Comparison of ENCODE assay signal across 14 cellular contexts in genomic region chr15:90774731-90775521, GRCh38. TPM values are rescaled to one million over a fixed set of nuclear protein-coding genes. Genes with fewer than 3 reads are reported as not detected.
A peak's percentile ranks its signal among the peaks of the same experiment; 100 is the strongest.
DNase-seq lines count a peak whose midpoint lies in the region; ATAC-seq and TF ChIP-seq lines count a peak whose summit lies in the region.
"Had no signal": no experiment of that assay in that cellular context is flagged by ENCODE, and none has a peak within 500 bp of the region (broad histone marks: within the 10 kb centered on the region; RNA-seq: fewer than 3 reads in every experiment).

No MANE protein-coding gene starts in this region.

- H3K4me3 Mint-ChIP-seq in endodermal cell = no peak overlapping the region
- H3K4me3 Mint-ChIP-seq: immature natural killer cell; natural killer cell treated with Interleukin-12 subunit alpha and Interleukin-12 subunit beta and Interleukin-15 and Interleukin-18, amount 100 ng/mL, for 72 hours had no signal

- in situ Hi-C loops in Panc1 (cut with HindIII; ENCODE audit: low pct_unique_long_range_greater_than_20kb, low sequenced_read_pairs) = no loop called here

- POLR2A ChIA-PET in Panc1 (lab: Charles Lee) = no interaction called here

- H3K4me3 ChIP-seq in Panc1 (ENCODE audit: low read depth in 2 of 2, low read length in 2 of 2) (no peak overlapping the region), choroid plexus epithelial cell (ENCODE audit: low read depth, low read length) (no peak overlapping the region), uterus (no peak overlapping the region), endodermal cell (ENCODE audit: low read length) (no peak overlapping the region)
- H3K4me3 ChIP-seq: Peyer's patch, thoracic aorta had no signal

- H3K4me1 Mint-ChIP-seq in endodermal cell = no peaks in the 10 kb centered on the region

- ATAC-seq in Panc1 = no peak
- ATAC-seq: natural killer cell treated with Interleukin-12 subunit alpha and Interleukin-12 subunit beta and Interleukin-15 and Interleukin-18, amount 100 ng/mL, for 72 hours had no signal

- intact Hi-C loops in Panc1 (cut with micrococcal nuclease; ENCODE audit: unreplicated experiment) (no loop called here), uterus (cut with DNase I; ENCODE audit: low total_unique reads) (no loop called here)

- CTCF ChIA-PET in Panc1 (lab: Charles Lee) = no interaction called here

- DNase-seq in GM04503 (ENCODE audit: low read depth) (peak; percentile 19), Panc1 (ENCODE audit: low read depth, low spot score) (peak; percentile 17), choroid plexus epithelial cell (ENCODE audit: low read depth) (peak; percentile 62), myocyte (ENCODE audit: low read depth) (peak; percentile 38), NCI-H1930 (lab: John Stamatoyannopoulos, UW) (no peak), NCI-H748 (lab: John Stamatoyannopoulos, UW; ENCODE audit: unreplicated experiment) (no peak), uterus (no peak), endodermal cell (no peak)
- DNase-seq: activated T-cell treated with anti-CD3 and anti-CD28 coated beads, Interleukin-2, amount 50 U/mL, for 48 hours; immature natural killer cell; Peyer's patch; WERI-Rb-1 had no signal

- peaks cover 42% of the 10 kb centered on the region for H3K36me3 Mint-ChIP-seq in endodermal cell (ENCODE audit: low read depth)

- no peak for TF ChIP-seq POLR2A in uterus (IDR thresholded peaks at IDR 0.05)

- no peak overlapping the region for H3K9ac ChIP-seq in endodermal cell (ENCODE audit: extremely low read depth, low read length, poor library complexity, severe bottlenecking)

- TF ChIP-seq CTCF in Panc1 (IDR thresholded peaks at IDR 0.05) (no peak), choroid plexus epithelial cell (conservative IDR thresholded peaks at IDR 0.05; ENCODE audit: low read depth, low read length) (no peak), uterus (IDR thresholded peaks at IDR 0.05) (no peak), endodermal cell (conservative IDR thresholded peaks at IDR 0.05) (no peak)

- H3K4me1 ChIP-seq in Panc1 (ENCODE audit: control insufficient read depth, insufficient read depth, low read length) = no peaks in the 10 kb centered on the region
- H3K4me1 ChIP-seq in uterus = no peaks in the 10 kb centered on the region
- H3K4me1 ChIP-seq in endodermal cell (ENCODE audit: control insufficient read depth, insufficient read depth, low read length) = no peaks in the 10 kb centered on the region
- H3K4me1 ChIP-seq: Peyer's patch had no signal

- no peaks in the 10 kb centered on the region for H3K9me3 Mint-ChIP-seq in endodermal cell
- H3K9me3 Mint-ChIP-seq: immature natural killer cell; natural killer cell treated with Interleukin-12 subunit alpha and Interleukin-12 subunit beta and Interleukin-15 and Interleukin-18, amount 100 ng/mL, for 72 hours had no signal

- H3K27ac ChIP-seq in Panc1 (ENCODE audit: low read length) = no peak overlapping the region
- H3K27ac ChIP-seq in uterus = no peak overlapping the region
- H3K27ac ChIP-seq in endodermal cell (ENCODE audit: low read depth, low read length) = no peak overlapping the region
- H3K27ac ChIP-seq: Peyer's patch, thoracic aorta, WERI-Rb-1 had no signal

- H3K36me3 ChIP-seq in Panc1 (ENCODE audit: control insufficient read depth, insufficient read depth, low read length) (no peaks in the 10 kb centered on the region; the same call in 1 of the 2 replicates), uterus (no peaks in the 10 kb centered on the region), endodermal cell (ENCODE audit: control insufficient read depth, insufficient read depth, low read length) (peaks cover 21% of the 10 kb centered on the region)
- H3K36me3 ChIP-seq: Peyer's patch, thoracic aorta had no signal

- whole genome bisulfite sequencing in endodermal cell (ENCODE audit: insufficient coverage in 1 of 2, insufficient read length in 1 of 2), 2 experiments = 92 to 100% methylated on average over 3 to 4 of the region's 5 CpGs

- no peak overlapping the region for H3K27ac Mint-ChIP-seq in endodermal cell
- H3K27ac Mint-ChIP-seq: immature natural killer cell had no signal

- no peaks in the 10 kb centered on the region for H3K27me3 ChIP-seq in Panc1 (ENCODE audit: control insufficient read depth, insufficient read depth, low read length)
- no peaks in the 10 kb centered on the region for H3K27me3 ChIP-seq in uterus
- H3K27me3 ChIP-seq in endodermal cell (ENCODE audit: control insufficient read depth, insufficient read depth, low read length, poor library complexity, severe bottlenecking) = no peaks in the 10 kb centered on the region
- H3K27me3 ChIP-seq: Peyer's patch had no signal

- H3K9me3 ChIP-seq in Panc1 (ENCODE audit: control insufficient read depth, insufficient read depth, low read depth, low read length) (no peaks in the 10 kb centered on the region), uterus (no peaks in the 10 kb centered on the region), endodermal cell (ENCODE audit: control insufficient read depth, low read length) (no peaks in the 10 kb centered on the region)
- H3K9me3 ChIP-seq: Peyer's patch, thoracic aorta had no signal

- H3K27me3 Mint-ChIP-seq in endodermal cell (ENCODE audit: insufficient read depth) = no peaks in the 10 kb centered on the region
- H3K27me3 Mint-ChIP-seq: natural killer cell treated with Interleukin-12 subunit alpha and Interleukin-12 subunit beta and Interleukin-15 and Interleukin-18, amount 100 ng/mL, for 72 hours had no signal

- no TSS peak for BruUV-seq in Panc1 (replicated peaks; lab: Mats Ljungman, UMichigan)

RNA-seq across cellular contexts. Expression of gene BLM, which starts 57.8 kb away (rescaled TPM):
- 23.9 TPM for total RNA-seq in Panc1 (2021; ENCODE audit: unreplicated experiment)
- polyA plus RNA-seq in Panc1 (2012; ENCODE audit: insufficient read length) = 6.3 TPM
- 0.67 and 2.0 TPM in 2 replicates for total RNA-seq in myocyte
- 0.18 TPM for polyA plus RNA-seq in myocyte (2012)
- total RNA-seq in uterus = 1 to 10 TPM in 1 of 4 donors, under 1 TPM in 3; 0.29 to 5.0 (median 0.48) TPM
- total RNA-seq in endodermal cell = 10 to 100 TPM; 29.6 to 34.9 TPM
- polyA plus RNA-seq in endodermal cell (2013, experiment 1 of 2) = 22.2 TPM
- 24.7 TPM for polyA plus RNA-seq in endodermal cell (2013, experiment 2 of 2)

Comparison
In these comparisons a context has a peak if more than half of its experiments do, and no peak if none do; other contexts are left out.
1. DNase-seq: peak in GM04503 (single experiment), Panc1 (single experiment), choroid plexus epithelial cell (single experiment) and myocyte (single experiment); none in NCI-H1930 (0 of 2), NCI-H748 (single experiment), uterus (0 of 2) and endodermal cell (single experiment).